10 cellular contexts compared by ENCODE assay signal in the genomic region with DNA sequence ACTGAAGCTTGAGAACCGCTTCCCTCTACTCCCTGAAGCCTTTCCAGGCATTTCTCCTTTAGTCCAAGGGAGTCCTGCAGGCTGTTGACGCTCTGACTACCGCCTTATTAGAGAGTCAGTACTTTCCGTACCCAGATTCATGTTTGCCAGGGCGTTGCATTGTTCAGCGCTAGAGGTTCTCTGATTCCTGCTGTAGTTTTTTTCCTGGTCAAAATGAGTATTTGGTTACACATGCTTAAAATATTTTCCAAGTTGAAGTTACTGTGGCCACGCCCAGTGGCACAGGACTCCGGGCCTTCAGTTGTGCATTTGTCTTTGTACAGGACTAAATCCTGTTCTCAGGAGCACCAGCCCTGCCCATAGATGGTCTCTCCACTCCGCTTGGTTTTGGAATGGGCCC. TPM values are rescaled to one million over a fixed set of nuclear protein-coding genes. Genes with fewer than 3 reads are reported as not detected.
DNase-seq lines count a peak whose midpoint lies in the region; ATAC-seq, FAIRE-seq and TF ChIP-seq lines count a peak whose summit lies in the region.
"Had no signal": no experiment of that assay in that cellular context is flagged by ENCODE, and none has a peak within 500 bp of the region (broad histone marks: within the 10 kb centered on the region; RNA-seq: fewer than 3 reads in every experiment).

No MANE protein-coding gene starts in this region.

- POLR2A ChIA-PET in endothelial cell of umbilical vein (lab: Charles Lee), result no interaction called here

- dilution Hi-C loops in endothelial cell of umbilical vein (cut with MboI; ENCODE audit: extremely low pct_ligation_motif_present, low sequenced_read_pairs), result no loop called here

- no peak overlapping the region for H3K27ac ChIP-seq in endothelial cell of umbilical vein (ENCODE audit: insufficient read depth, low read depth, low read length)

- TF ChIP-seq POLR2A in endothelial cell of umbilical vein (IDR thresholded peaks at IDR 0.05; ENCODE audit: low read depth, low read length), result peak; percentile 33

- no peaks in the 10 kb centered on the region for H3K36me3 ChIP-seq in Loucy (ENCODE audit: insufficient read depth, low read length)
- H3K36me3 ChIP-seq in endothelial cell of umbilical vein (ENCODE audit: control insufficient read depth in 2 of 2, extremely low read depth in 1 of 2, insufficient read depth in 2 of 2, low read length in 2 of 2), result no peaks in the 10 kb centered on the region

- no peak overlapping the region for H3K9ac ChIP-seq in Loucy (ENCODE audit: low read depth, low read length, poor library complexity, severe bottlenecking)
- no peak overlapping the region for H3K9ac ChIP-seq in endothelial cell of umbilical vein (replicated peaks; ENCODE audit: extremely low read depth, insufficient read depth, low read length)

- no peaks in the 10 kb centered on the region for H3K4me1 Mint-ChIP-seq in activated T-cell treated with anti-CD3 and anti-CD28 coated beads, Interleukin-2, amount 50 U/mL, for 4 hours (ENCODE audit: low read depth)

- H3K4me2 ChIP-seq in Loucy (ENCODE audit: low read depth, low read length, poor library complexity, severe bottlenecking), result peak overlapping the region; percentile 68
- no peak overlapping the region for H3K4me2 ChIP-seq in endothelial cell of umbilical vein (ENCODE audit: insufficient read depth, low read length)

- H3K36me3 Mint-ChIP-seq in activated T-cell treated with anti-CD3 and anti-CD28 coated beads, Interleukin-2, amount 50 U/mL, for 4 hours (ENCODE audit: insufficient read depth), result no peaks in the 10 kb centered on the region

- peaks cover 9% of the 10 kb centered on the region; the same call in 1 of the 2 replicates for H3F3A ChIP-seq in Loucy (ENCODE audit: low read depth)

- H3K4me3 ChIP-seq in Loucy (ENCODE audit: low read length, poor library complexity, severe bottlenecking) (no peak overlapping the region), endothelial cell of umbilical vein (replicated peaks in 1 of 3; ENCODE audit: insufficient read depth in 1 of 3, low read depth in 1 of 3, low read length in 3 of 3) (no peak overlapping the region)

- CTCF ChIA-PET in endothelial cell of umbilical vein (lab: Charles Lee), result interaction anchor here (0.9 kb wide), 1 partner anchor 81 kb away, joined by 3 read pairs; no protein-coding TSS in a partner anchor

- no peaks in the 10 kb centered on the region for H3K9me1 ChIP-seq in endothelial cell of umbilical vein (replicated peaks; ENCODE audit: control insufficient read depth, extremely low read depth, insufficient read depth, low read length)

- no peaks in the 10 kb centered on the region for H3K9me3 Mint-ChIP-seq in activated T-cell treated with anti-CD3 and anti-CD28 coated beads, Interleukin-2, amount 50 U/mL, for 4 hours
- H3K9me3 Mint-ChIP-seq: brain had no signal

- peak; percentile 62 for FAIRE-seq in endothelial cell of umbilical vein (lab: Jason Lieb, UNC)

- no TSS peak for BruUV-seq in endothelial cell of umbilical vein (replicated peaks; lab: Mats Ljungman, UMichigan)

- no peaks in the 10 kb centered on the region for H3K9me3 ChIP-seq in Loucy (ENCODE audit: insufficient read depth, low read depth, low read length)
- no peaks in the 10 kb centered on the region for H3K9me3 ChIP-seq in endothelial cell of umbilical vein (replicated peaks; ENCODE audit: control insufficient read depth, insufficient read depth, low read length)

- H2AFZ ChIP-seq in Loucy (ENCODE audit: low read length) (no peak overlapping the region), endothelial cell of umbilical vein (ENCODE audit: low read depth, low read length) (peak overlapping the region; percentile 49)

- DNase-seq in COLO668 (lab: John Stamatoyannopoulos, UW; ENCODE audit: unreplicated experiment) (peak; percentile 57), endothelial cell of umbilical vein (ENCODE audit: low read depth, low spot score) (peak; percentile 58), myocyte (ENCODE audit: low read depth) (peak; percentile 90), GM19240 (ENCODE audit: insufficient read length, low spot score) (no peak)
- no peak for DNase-seq in activated T-cell treated with anti-CD3 and anti-CD28 coated beads, Interleukin-2, amount 50 U/mL, for 4 hours

- H3K79me2 ChIP-seq in Loucy (ENCODE audit: insufficient read depth, low read length) (no peaks in the 10 kb centered on the region), endothelial cell of umbilical vein (ENCODE audit: control insufficient read depth, insufficient read depth, low read length) (no peaks in the 10 kb centered on the region)

- H3K9me2 ChIP-seq in Loucy (replicated peaks; ENCODE audit: low read depth, low read length), result no peaks in the 10 kb centered on the region

- no peaks in the 10 kb centered on the region for H3K27me3 ChIP-seq in Loucy (ENCODE audit: insufficient read depth, low read length, poor library complexity, severe bottlenecking)
- H3K27me3 ChIP-seq in endothelial cell of umbilical vein (ENCODE audit: control insufficient read depth in 2 of 2, insufficient read depth in 2 of 2, low read length in 2 of 2), result no peaks in the 10 kb centered on the region

- no peak for TF ChIP-seq CTCF in Loucy (conservative IDR thresholded peaks at IDR 0.05; ENCODE audit: low read length)
- no peak for TF ChIP-seq CTCF in endothelial cell of umbilical vein (IDR thresholded peaks at IDR 0.05; ENCODE audit: extremely low read depth in 1 of 2, insufficient read depth in 1 of 2, low read depth in 1 of 2, low read length in 2 of 2)

- H3K4me1 ChIP-seq in Loucy (ENCODE audit: insufficient read depth, low read length, poor library complexity, severe bottlenecking) (peaks cover 65% of the 10 kb centered on the region), endothelial cell of umbilical vein (ENCODE audit: control insufficient read depth, extremely low read depth, insufficient read depth, low read length) (peaks cover 4% of the 10 kb centered on the region)

- intact Hi-C loops in endothelial cell of umbilical vein (cut with micrococcal nuclease), result no loop called here

- no peaks in the 10 kb centered on the region for H3K27me3 Mint-ChIP-seq in activated T-cell treated with anti-CD3 and anti-CD28 coated beads, Interleukin-2, amount 50 U/mL, for 4 hours (ENCODE audit: low read depth)
- H3K27me3 Mint-ChIP-seq: progenitor cell of endocrine pancreas had no signal

- ATAC-seq in activated T-cell treated with anti-CD3 and anti-CD28 coated beads, Interleukin-2, amount 50 U/mL, for 4 hours, result no peak
- no peak for ATAC-seq in GM18517 (IDR thresholded peaks at IDR 0.05; ENCODE audit: unreplicated experiment)
- ATAC-seq in GM18511 (IDR thresholded peaks at IDR 0.05; ENCODE audit: unreplicated experiment), result no peak

- no peaks in the 10 kb centered on the region for H4K20me1 ChIP-seq in Loucy (ENCODE audit: insufficient read depth, low read length, poor library complexity, severe bottlenecking)
- no peaks in the 10 kb centered on the region for H4K20me1 ChIP-seq in endothelial cell of umbilical vein (replicated peaks; ENCODE audit: control insufficient read depth, extremely low read depth, insufficient read depth, low read length)

- H3K4me3 Mint-ChIP-seq in activated T-cell treated with anti-CD3 and anti-CD28 coated beads, Interleukin-2, amount 50 U/mL, for 4 hours, result no peak overlapping the region

TF ChIP-seq in endothelial cell of umbilical vein, 7 proteins besides CTCF, POLR2A, EP300 and RAD21:
- TF ChIP-seq FOS (IDR thresholded peaks at IDR 0.05; ENCODE audit: borderline replicate concordance, insufficient read depth, low read length), result no peak
- no peak for TF ChIP-seq JUN (IDR thresholded peaks at IDR 0.05; ENCODE audit: borderline replicate concordance, insufficient read depth, insufficient read length, low read depth)
- TF ChIP-seq POLR2AphosphoS5 (IDR thresholded peaks at IDR 0.05; ENCODE audit: insufficient read depth, low read depth, low read length), result no peak
- no peak for TF ChIP-seq MYC (IDR thresholded peaks at IDR 0.05; ENCODE audit: low read depth, low read length)
- no peak for TF ChIP-seq GATA2 (IDR thresholded peaks at IDR 0.05; ENCODE audit: insufficient read depth, insufficient read length, low read depth, low read length)
- TF ChIP-seq EZH2 (IDR thresholded peaks at IDR 0.05; ENCODE audit: borderline replicate concordance, low read depth, low read length, severe bottlenecking), result no peak
- no peak for TF ChIP-seq MAX (IDR thresholded peaks at IDR 0.05; ENCODE audit: insufficient read depth, insufficient read length)

RNA-seq across cellular contexts. Expression of gene MTURN, which starts 7.9 kb away (rescaled TPM):
- total RNA-seq in endothelial cell of umbilical vein (4.8 and 6.6 TPM in 2 replicates), myocyte (40.5 and 41.9 TPM in 2 replicates)
- polyA plus RNA-seq in endothelial cell of umbilical vein, result 3.9 and 4.9 TPM in 2 replicates
- 3.9 and 4.2 TPM in 2 replicates for polyA plus RNA-seq in endothelial cell of umbilical vein (2011; cell fraction: cytosol; rRNA removed)
- 10.3 and 10.4 TPM in 2 replicates for polyA plus RNA-seq in endothelial cell of umbilical vein (2011; cell fraction: nucleus; rRNA removed)
- polyA plus RNA-seq in endothelial cell of umbilical vein (2012), result 5.2 and 6.7 TPM in 2 replicates
- polyA minus RNA-seq in endothelial cell of umbilical vein, result 6.0 and 8.3 TPM in 2 replicates
- 2.6 TPM for polyA minus RNA-seq in endothelial cell of umbilical vein (2011; cell fraction: cytosol; rRNA and poly(A)+ RNA removed)
- polyA minus RNA-seq in endothelial cell of umbilical vein (2011; cell fraction: nucleus; rRNA and poly(A)+ RNA removed), result 7.0 and 7.9 TPM in 2 replicates
- polyA plus RNA-seq in myocyte (2012), result 113 TPM
- total RNA-seq in activated T-cell treated with anti-CD3 and anti-CD28 coated beads, Interleukin-2, amount 50 U/mL, for 4 hours, result 1 to 10 TPM; 2.9 to 3.3 (median 3.3) TPM

Comparison
In these comparisons a context has a peak if more than half of its experiments do, and no peak if none do; other contexts are left out.
1. DNase-seq: peak in COLO668 (single experiment), endothelial cell of umbilical vein (single experiment) and myocyte (single experiment); none in activated T-cell treated with anti-CD3 and anti-CD28 coated beads, Interleukin-2, amount 50 U/mL, for 4 hours (single experiment) and GM19240 (single experiment).